In the genomic region with DNA sequence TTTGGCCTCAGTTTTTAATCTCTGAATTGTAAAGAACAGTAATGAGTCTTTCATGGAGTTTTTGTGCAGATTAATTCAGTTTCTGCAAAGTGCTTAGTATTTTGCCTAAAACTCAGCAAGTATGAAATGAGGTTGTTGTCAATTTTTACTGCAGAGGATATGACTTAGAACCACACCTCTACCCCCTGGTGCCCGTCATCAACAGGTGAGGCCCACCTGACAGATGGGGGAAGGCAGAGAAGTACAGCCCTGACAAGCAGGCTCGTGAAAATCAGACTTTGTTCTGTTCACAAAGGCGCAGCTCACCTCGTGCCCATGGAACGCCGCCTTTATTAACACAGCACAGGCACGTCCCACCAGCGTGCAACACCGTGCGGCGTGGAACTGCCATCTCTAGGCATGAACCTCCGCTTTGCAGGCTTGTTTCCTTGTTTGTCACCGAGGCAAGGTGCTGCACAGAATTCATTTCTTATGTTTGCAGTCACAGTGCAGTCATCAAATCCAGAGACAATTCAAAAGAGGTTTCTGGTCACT, we compare ENCODE assay signal across 14 cellular contexts. TPM values are rescaled to one million over a fixed set of nuclear protein-coding genes. Genes with fewer than 3 reads are reported as not detected.
DNase-seq lines count a peak whose midpoint lies in the region; ATAC-seq, FAIRE-seq and TF ChIP-seq lines count a peak whose summit lies in the region.
"Had no signal": no experiment of that assay in that cellular context is flagged by ENCODE, and none has a peak within 500 bp of the region (broad histone marks: within the 10 kb centered on the region; RNA-seq: fewer than 3 reads in every experiment).

No MANE protein-coding gene starts in this region.

- 25 to 65% (median 31%) methylated on average over 13 of the region's 13 CpGs for WGBS in small intestine, 3 donors

- no peaks in the 10 kb centered on the region for H3K27me3 ChIP-seq in small intestine (ENCODE audit: control insufficient read depth in 2 of 2, insufficient read depth in 2 of 2, low read length in 2 of 2)

- peak overlapping the region; percentile 59 for H3K27ac Mint-ChIP-seq in activated CD4-positive, alpha-beta T cell treated with anti-CD3 and anti-CD28 coated beads for 36 hours
- H3K27ac Mint-ChIP-seq in activated CD8-positive, alpha-beta T cell treated with anti-CD3 and anti-CD28 coated beads for 36 hours, result peak overlapping the region; percentile 42

- intact Hi-C loops in activated CD4-positive, alpha-beta T cell treated with anti-CD3 and anti-CD28 coated beads for 36 hours (cut with DNase I, micrococcal nuclease), result loop anchor here in 1 of 2 experiments (5.0 kb wide), 1 partner anchor 137 kb away; a partner anchor contains a TSS
- intact Hi-C loops in activated CD8-positive, alpha-beta T cell treated with anti-CD3 and anti-CD28 coated beads for 36 hours (cut with micrococcal nuclease), result no loop called here
- intact Hi-C loops in cardiac septum (cut with DNase I), result no loop called here

- H3K36me3 Mint-ChIP-seq in activated CD4-positive, alpha-beta T cell treated with anti-CD3 and anti-CD28 coated beads for 36 hours (ENCODE audit: low read depth), result peaks cover 19% of the 10 kb centered on the region
- peaks cover 12% of the 10 kb centered on the region for H3K36me3 Mint-ChIP-seq in activated CD8-positive, alpha-beta T cell treated with anti-CD3 and anti-CD28 coated beads for 36 hours (ENCODE audit: low read depth)

- H3K4me1 ChIP-seq in small intestine (ENCODE audit: control insufficient read depth in 2 of 2, insufficient read depth in 1 of 2, low read depth in 1 of 2, low read length in 1 of 2), result peaks cover 0 to 2% of the 10 kb centered on the region in 2 donors
- H3K4me1 ChIP-seq: lower lobe of right lung had no signal

- no peak for ATAC-seq in activated CD4-positive, alpha-beta T cell treated with anti-CD3 and anti-CD28 coated beads for 36 hours
- ATAC-seq in activated CD8-positive, alpha-beta T cell treated with anti-CD3 and anti-CD28 coated beads for 36 hours, result no peak
- ATAC-seq in GM19328 (IDR thresholded peaks at IDR 0.05; ENCODE audit: unreplicated experiment), result no peak

- peak overlapping the region; percentile 53 for H3K4me3 Mint-ChIP-seq in activated CD4-positive, alpha-beta T cell treated with anti-CD3 and anti-CD28 coated beads for 36 hours
- peak overlapping the region; percentile 40 for H3K4me3 Mint-ChIP-seq in activated CD8-positive, alpha-beta T cell treated with anti-CD3 and anti-CD28 coated beads for 36 hours

- peak overlapping the region; percentile 48 to 76 for H3K27ac ChIP-seq in small intestine (ENCODE audit: low read depth in 1 of 2, low read length in 1 of 2)
- H3K27ac ChIP-seq: lower lobe of right lung had no signal

- no peak for TF ChIP-seq CTCF in activated CD8-positive, alpha-beta T cell treated with anti-CD3 and anti-CD28 coated beads for 36 hours (IDR thresholded peaks at IDR 0.05)
- no peak for TF ChIP-seq CTCF in foreskin fibroblast (IDR thresholded peaks at IDR 0.05; ENCODE audit: low read depth, low read length)

- H3K4me3 ChIP-seq in foreskin fibroblast (ENCODE audit: low read depth in 1 of 2, low read length in 2 of 2) (peak overlapping the region; percentile 19 to 45), small intestine (ENCODE audit: low read depth in 1 of 2, low read length in 2 of 2) (peak overlapping the region in 1 of 2 donors; percentile 13)
- H3K4me3 ChIP-seq: lower lobe of right lung had no signal

- no peak for FAIRE-seq in small intestine (lab: Jason Lieb, UNC)
- FAIRE-seq: A204.1, frontal cortex, urothelium cell line had no signal

- CTCF ChIA-PET in activated CD4-positive, alpha-beta T cell treated with anti-CD3 and anti-CD28 coated beads for 36 hours (lab: Charles Lee), result interaction anchor here (2.0 kb wide), 1 partner anchor 13 kb away, joined by 10 read pairs; a partner anchor contains a TSS
- CTCF ChIA-PET in activated CD8-positive, alpha-beta T cell treated with anti-CD3 and anti-CD28 coated beads for 36 hours (lab: Charles Lee), result interaction anchor here (1.4 kb wide), 1 partner anchor 10 kb away, joined by 3 read pairs; no protein-coding TSS in a partner anchor

- H3K9me3 Mint-ChIP-seq in activated CD4-positive, alpha-beta T cell treated with anti-CD3 and anti-CD28 coated beads for 36 hours (ENCODE audit: low read depth), result peaks cover 5% of the 10 kb centered on the region
- H3K9me3 Mint-ChIP-seq in activated CD8-positive, alpha-beta T cell treated with anti-CD3 and anti-CD28 coated beads for 36 hours, result peaks cover 3% of the 10 kb centered on the region

- no peaks in the 10 kb centered on the region for H3K27me3 Mint-ChIP-seq in activated CD4-positive, alpha-beta T cell treated with anti-CD3 and anti-CD28 coated beads for 36 hours
- H3K27me3 Mint-ChIP-seq in activated CD8-positive, alpha-beta T cell treated with anti-CD3 and anti-CD28 coated beads for 36 hours, result no peaks in the 10 kb centered on the region

- no peak for DNase-seq in activated CD4-positive, alpha-beta T cell treated with anti-CD3 and anti-CD28 coated beads for 36 hours
- DNase-seq in activated CD4-positive, alpha-beta T cell treated with anti-CD3 and anti-CD28 coated beads for 48 hours, result no peak
- DNase-seq in activated CD8-positive, alpha-beta T cell treated with anti-CD3 and anti-CD28 coated beads for 36 hours, result no peak
- DNase-seq in foreskin fibroblast (no peak), small intestine (peak; percentile 79), NCI-H1436 (lab: John Stamatoyannopoulos, UW) (no peak), cardiac septum (ENCODE audit: low spot score) (no peak)
- DNase-seq: lower lobe of right lung, NCI-H524 treated with DMSO at 0.1 percent for 48 hours had no signal

- POLR2A ChIA-PET in activated CD4-positive, alpha-beta T cell treated with anti-CD3 and anti-CD28 coated beads for 36 hours (lab: Charles Lee), result interaction anchor here (0.6 to 0.9 kb wide), 2 partner anchors 13 to 30 kb away, joined by 3 to 4 read pairs; a partner anchor contains a TSS
- POLR2A ChIA-PET in activated CD8-positive, alpha-beta T cell treated with anti-CD3 and anti-CD28 coated beads for 36 hours (lab: Charles Lee), result no interaction called here

- peaks cover 11% of the 10 kb centered on the region for H3K4me1 Mint-ChIP-seq in activated CD4-positive, alpha-beta T cell treated with anti-CD3 and anti-CD28 coated beads for 36 hours
- peaks cover 11% of the 10 kb centered on the region for H3K4me1 Mint-ChIP-seq in activated CD8-positive, alpha-beta T cell treated with anti-CD3 and anti-CD28 coated beads for 36 hours (ENCODE audit: low read depth)

- H3K36me3 ChIP-seq in small intestine (ENCODE audit: control insufficient read depth in 2 of 2, insufficient read depth in 2 of 2, low read length in 2 of 2), result peaks cover 3 to 12% of the 10 kb centered on the region in 2 donors

- H3K9me3 ChIP-seq in small intestine (ENCODE audit: control insufficient read depth, low read depth), result no peaks in the 10 kb centered on the region
- H3K9me3 ChIP-seq: lower lobe of right lung had no signal

RNA-seq across cellular contexts. Expression of a gene that starts 13.3 kb away (rescaled TPM):
- total RNA-seq in activated CD4-positive, alpha-beta T cell treated with anti-CD3 and anti-CD28 coated beads for 36 hours, result 1 to 10 TPM; 4.1 to 4.5 TPM
- 1 to 10 TPM; 4.8 to 5.1 TPM for total RNA-seq in activated CD8-positive, alpha-beta T cell treated with anti-CD3 and anti-CD28 coated beads for 36 hours
- 10 to 100 TPM; 19.5 to 28.6 (median 23.0) TPM for polyA plus RNA-seq in small intestine
- total RNA-seq in cardiac septum, result 20.4 TPM

RNA-seq across cellular contexts. Expression of a gene that starts 22.6 kb away (rescaled TPM):
- total RNA-seq in activated CD4-positive, alpha-beta T cell treated with anti-CD3 and anti-CD28 coated beads for 36 hours, result not detected
- not detected for total RNA-seq in activated CD8-positive, alpha-beta T cell treated with anti-CD3 and anti-CD28 coated beads for 36 hours
- 10 to 100 TPM in 2 of 3 donors, 1 to 10 TPM in 1; 1.2 to 25.0 (median 17.0) TPM for polyA plus RNA-seq in small intestine
- total RNA-seq in cardiac septum, result 0.89 TPM
- total RNA-seq: SK-MEL-5 had no signal
